In the genomic region with DNA sequence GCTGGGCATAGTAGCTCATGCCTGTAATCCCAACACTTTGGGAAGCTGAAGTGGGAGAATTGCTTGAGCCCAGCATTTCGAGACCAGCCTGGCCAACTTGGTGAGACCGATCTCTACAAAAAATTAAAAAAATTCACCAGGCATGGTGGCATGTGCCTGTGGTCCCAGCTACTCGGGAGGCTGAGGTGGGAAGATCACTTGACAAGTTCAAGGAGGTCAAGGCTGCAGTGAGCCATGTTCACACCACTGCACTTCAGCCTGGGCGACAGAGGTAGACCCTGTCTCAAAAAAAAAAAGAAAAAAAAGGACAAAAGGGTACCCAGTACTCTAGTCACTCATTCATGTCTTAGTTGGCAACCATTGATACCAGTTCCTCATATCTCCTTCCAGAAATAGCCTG, we compare ENCODE assay signal across 17 cellular contexts. TPM values are rescaled to one million over a fixed set of nuclear protein-coding genes. Genes with fewer than 3 reads are reported as not detected.
DNase-seq lines count a peak whose midpoint lies in the region; ATAC-seq and TF ChIP-seq lines count a peak whose summit lies in the region.
"Had no signal": no experiment of that assay in that cellular context is flagged by ENCODE, and none has a peak within 500 bp of the region (broad histone marks: within the 10 kb centered on the region; RNA-seq: fewer than 3 reads in every experiment).

No MANE protein-coding gene starts in this region.

- no peak for TF ChIP-seq EP300 in suprapubic skin (IDR thresholded peaks at IDR 0.05)

- TF ChIP-seq CTCF in fibroblast of lung (conservative IDR thresholded peaks at IDR 0.05 in 1 of 2, IDR thresholded peaks at IDR 0.05 in 1 of 2; ENCODE audit: low read depth in 1 of 2, low read length in 2 of 2) (no peak), suprapubic skin (IDR thresholded peaks at IDR 0.05) (no peak)

- no peak for DNase-seq in GM23248
- DNase-seq in fibroblast of lung (ENCODE audit: low read depth in 2 of 2), result no peak
- no peak for DNase-seq in suprapubic skin (ENCODE audit: low spot score in 2 of 2)
- DNase-seq in middle frontal gyrus (ENCODE audit: extremely low spot score, low spot score), result no peak
- no peak for DNase-seq in HT-29 (ENCODE audit: low spot score)
- DNase-seq: Caco-2; KG1; NCI-H1105 treated with DMSO at 0.1 percent for 48 hours; NCI-H187; NCI-H69; NK-92 treated with Interleukin-12 subunit alpha and Interleukin-12 subunit beta, amount 100 ng/mL, for 24 hours; OCI-M1 had no signal

- in situ Hi-C loops in GM23248 (cut with MboI), result no loop called here

- H3K79me2 ChIP-seq in GM23248 (ENCODE audit: insufficient read depth) (no peaks in the 10 kb centered on the region), fibroblast of lung (ENCODE audit: control insufficient read depth, insufficient read depth, low read length) (no peaks in the 10 kb centered on the region)

- no peak for ATAC-seq in GM18517 (IDR thresholded peaks at IDR 0.05; ENCODE audit: unreplicated experiment)
- ATAC-seq in GM18861 (IDR thresholded peaks at IDR 0.05; ENCODE audit: unreplicated experiment), result no peak
- ATAC-seq: HCT116 had no signal

- no peaks in the 10 kb centered on the region for H3K9me2 ChIP-seq in GM23248 (ENCODE audit: insufficient read depth)

- H3K4me3 ChIP-seq in GM23248 (no peak overlapping the region), fibroblast of lung (replicated peaks in 1 of 4; ENCODE audit: control extremely low read depth in 1 of 4, insufficient read depth in 1 of 4, low read depth in 3 of 4, low read length in 4 of 4) (no peak overlapping the region), muscle layer of colon (ENCODE audit: low read depth in 1 of 2, low read length in 2 of 2) (no peak overlapping the region), suprapubic skin (no peak overlapping the region)

- peak overlapping the region; percentile 66 for H3K4me2 ChIP-seq in GM23248 (ENCODE audit: unreplicated experiment)
- no peak overlapping the region for H3K4me2 ChIP-seq in fibroblast of lung (ENCODE audit: extremely low read depth, insufficient read depth, low read length)

- H3K27me3 ChIP-seq in GM23248 (replicated peaks; ENCODE audit: insufficient read depth) (no peaks in the 10 kb centered on the region), fibroblast of lung (ENCODE audit: control insufficient read depth, insufficient read depth, low read length) (no peaks in the 10 kb centered on the region), muscle layer of colon (ENCODE audit: control insufficient read depth in 1 of 2, insufficient read depth in 2 of 2, low read length in 2 of 2) (no peaks in the 10 kb centered on the region), suprapubic skin (no peaks in the 10 kb centered on the region)

- H3K27ac ChIP-seq in GM23248 (peak overlapping the region; percentile 87), fibroblast of lung (ENCODE audit: insufficient read depth, low read length) (peak overlapping the region; percentile 4), muscle layer of colon (ENCODE audit: low read depth, low read length) (peak overlapping the region; percentile 32), suprapubic skin (peak overlapping the region; percentile 47)
- H3K27ac ChIP-seq: RWPE1 had no signal

- H4K20me1 ChIP-seq in GM23248 (ENCODE audit: insufficient read depth) (no peaks in the 10 kb centered on the region), fibroblast of lung (ENCODE audit: control insufficient read depth, extremely low read depth, insufficient read depth, low read length) (no peaks in the 10 kb centered on the region)

- H3F3A ChIP-seq in GM23248 (ENCODE audit: insufficient read depth), result peaks cover 36% of the 10 kb centered on the region

- H2AFZ ChIP-seq in GM23248, result no peak overlapping the region
- H2AFZ ChIP-seq in fibroblast of lung (ENCODE audit: low read length), result no peak overlapping the region

- TF ChIP-seq POLR2A in suprapubic skin (IDR thresholded peaks at IDR 0.05), result no peak

- H3K36me3 ChIP-seq in GM23248 (ENCODE audit: low read depth), result no peaks in the 10 kb centered on the region
- H3K36me3 ChIP-seq in fibroblast of lung (ENCODE audit: control insufficient read depth, insufficient read depth, low read length), result no peaks in the 10 kb centered on the region
- H3K36me3 ChIP-seq in muscle layer of colon (ENCODE audit: insufficient read depth, low read length), result no peaks in the 10 kb centered on the region
- no peaks in the 10 kb centered on the region for H3K36me3 ChIP-seq in suprapubic skin

- H3K4me1 ChIP-seq in GM23248 (ENCODE audit: insufficient read depth) (peaks cover 44% of the 10 kb centered on the region), fibroblast of lung (ENCODE audit: control insufficient read depth, extremely low read depth, insufficient read depth, low read length) (peaks cover 16% of the 10 kb centered on the region), muscle layer of colon (ENCODE audit: insufficient read depth, low read length) (no peaks in the 10 kb centered on the region), suprapubic skin (peaks cover 14% of the 10 kb centered on the region)

- H3K9me3 ChIP-seq in GM23248 (ENCODE audit: low read depth), result no peaks in the 10 kb centered on the region
- H3K9me3 ChIP-seq in fibroblast of lung (ENCODE audit: control insufficient read depth, insufficient read depth, low read depth, low read length), result no peaks in the 10 kb centered on the region
- H3K9me3 ChIP-seq in muscle layer of colon (ENCODE audit: low read length), result no peaks in the 10 kb centered on the region
- no peaks in the 10 kb centered on the region for H3K9me3 ChIP-seq in suprapubic skin
- H3K9me3 ChIP-seq: Caco-2 had no signal

- 53 to 60% methylated on average over 4 of the region's 4 CpGs for WGBS in GM23248 (ENCODE audit: low coverage in 1 of 2, low lambda C conversion rate in 2 of 2, missing lambda C conversion rate in 2 of 2), 2 experiments
- WGBS in suprapubic skin, result 67% methylated on average over 4 of the region's 4 CpGs

- peak overlapping the region; percentile 53 for H3K9ac ChIP-seq in GM23248
- no peak overlapping the region for H3K9ac ChIP-seq in fibroblast of lung (ENCODE audit: insufficient read depth, low read length)
- no peak overlapping the region for H3K9ac ChIP-seq in muscle layer of colon (ENCODE audit: low read length)

RNA-seq across cellular contexts. Expression of a gene that starts 5.3 kb away (rescaled TPM):
- under 0.01 and 0.86 TPM in 2 replicates for total RNA-seq in GM23248 (2014; rRNA removed; shearing (Covaris generic))
- 0.19 and 0.20 TPM in 2 replicates for polyA plus RNA-seq in GM23248 (2016; fragmentation: Nextera tagmentation; extraction: Ambion mirVana)
- 0.26 and 0.66 TPM in 2 replicates for total RNA-seq in fibroblast of lung
- 0.17 and 0.21 TPM in 2 replicates for polyA plus RNA-seq in fibroblast of lung
- polyA plus RNA-seq in fibroblast of lung (2012), result 0.14 and 0.40 TPM in 2 replicates
- polyA minus RNA-seq in fibroblast of lung (ENCODE audit: low replicate concordance), result 0.22 TPM in 1 of 2 replicates, not detected in the other
- total RNA-seq in suprapubic skin, result 1 to 10 TPM; 1.4 to 4.4 (median 2.7) TPM
- 0.55 and 2.5 TPM in 2 replicates for total RNA-seq in HT-29 (2014; rRNA removed; shearing (Covaris generic))

RNA-seq across cellular contexts. Expression of a gene that starts 55.7 kb away (rescaled TPM):
- 20.2 and 20.9 TPM in 2 replicates for total RNA-seq in GM23248 (2014; rRNA removed; shearing (Covaris generic))
- 25.7 and 28.5 TPM in 2 replicates for polyA plus RNA-seq in GM23248 (2016; fragmentation: Nextera tagmentation; extraction: Ambion mirVana)
- total RNA-seq in fibroblast of lung, result 22.6 TPM in 2 replicates
- polyA plus RNA-seq in fibroblast of lung, result 16.7 and 19.4 TPM in 2 replicates
- 12.9 and 15.5 TPM in 2 replicates for polyA plus RNA-seq in fibroblast of lung (2012)
- 5.2 and 11.2 TPM in 2 replicates for polyA minus RNA-seq in fibroblast of lung (ENCODE audit: low replicate concordance)
- 10 to 100 TPM; 10.3 to 27.4 (median 15.1) TPM for total RNA-seq in suprapubic skin
- 7.1 and 8.1 TPM in 2 replicates for total RNA-seq in HT-29 (2014; rRNA removed; shearing (Covaris generic))

RNA-seq across cellular contexts. Expression of a gene that starts 55.9 kb away (rescaled TPM):
- 20.3 and 21.4 TPM in 2 replicates for total RNA-seq in GM23248 (2014; rRNA removed; shearing (Covaris generic))
- polyA plus RNA-seq in GM23248 (2016; fragmentation: Nextera tagmentation; extraction: Ambion mirVana) (17.1 and 18.3 TPM in 2 replicates), fibroblast of lung (26.4 and 31.3 TPM in 2 replicates)
- total RNA-seq in fibroblast of lung (43.7 and 43.9 TPM in 2 replicates), suprapubic skin (10 to 100 TPM; 20.2 to 30.1 (median 25.6) TPM)
- polyA plus RNA-seq in fibroblast of lung (2012), result 21.8 and 23.4 TPM in 2 replicates
- polyA minus RNA-seq in fibroblast of lung (ENCODE audit: low replicate concordance), result 15.9 and 19.0 TPM in 2 replicates
- total RNA-seq in HT-29 (2014; rRNA removed; shearing (Covaris generic)), result 18.2 and 20.1 TPM in 2 replicates

Comparison
In these comparisons a context has a peak if more than half of its experiments do, and no peak if none do; other contexts are left out.
1. H3K27ac ChIP-seq: peak in every context shown above with its lines; median percentile 87 in GM23248; 47 in suprapubic skin; 32 in muscle layer of colon; 4 in fibroblast of lung.